9 cellular contexts compared by ENCODE assay signal in the genomic region with DNA sequence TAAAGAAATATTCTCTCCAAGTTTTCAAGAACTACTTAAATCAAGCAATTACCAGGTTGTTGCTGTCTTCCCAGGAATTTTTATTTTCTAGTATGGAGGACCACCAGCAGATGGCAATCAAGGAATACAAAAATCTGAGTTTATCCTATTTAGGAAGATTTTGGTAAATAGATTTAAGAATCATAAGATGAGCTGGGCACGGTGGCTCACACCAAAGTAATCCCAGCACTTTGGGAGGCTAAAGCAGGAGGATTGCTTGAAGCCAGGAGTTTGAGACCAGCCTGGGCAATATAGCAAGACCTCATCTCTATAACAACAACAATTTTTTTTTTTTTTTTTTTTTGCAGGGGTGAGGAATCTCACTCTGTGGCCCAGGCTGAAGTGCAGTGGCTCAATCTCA. TPM values are rescaled to one million over a fixed set of nuclear protein-coding genes. Genes with fewer than 3 reads are reported as not detected.
DNase-seq lines count a peak whose midpoint lies in the region; ATAC-seq and TF ChIP-seq lines count a peak whose summit lies in the region.
"Had no signal": no experiment of that assay in that cellular context is flagged by ENCODE, and none has a peak within 500 bp of the region (broad histone marks: within the 10 kb centered on the region; RNA-seq: fewer than 3 reads in every experiment).

No MANE protein-coding gene starts in this region.

- 0% methylated on average over 1 of the region's 1 CpG for WGBS in mammary epithelial cell (ENCODE audit: low coverage, missing lambda C conversion rate)

- H3K4me3 ChIP-seq in mammary epithelial cell (replicated peaks in 1 of 3; ENCODE audit: insufficient read depth in 1 of 3, low read depth in 2 of 3, low read length in 3 of 3) = no peak overlapping the region

- CTCF ChIA-PET in mammary epithelial cell (lab: Charles Lee; ENCODE audit: low non-redundant PET) = interaction anchor here (0.6 to 0.8 kb wide), 3 partner anchors 11 to 1887 kb away, joined by 4 to 6 read pairs (median 5); no protein-coding TSS in a partner anchor

- intact Hi-C loops in mammary epithelial cell (cut with micrococcal nuclease) = no loop called here
- intact Hi-C loops in activated T-helper 2 cell treated with anti-CD3 and anti-CD28 coated beads, Interferon-gamma antibody, Interleukin-2, Interleukin-4, amounts not matched to agents 10 μg/mL and 5 μg/mL and 100 μg/mL, durations not matched to agents 14 hours and 24 hours and 36 hours (cut with micrococcal nuclease) = no loop called here
- intact Hi-C loops in CD14-positive monocyte (cut with micrococcal nuclease) = no loop called here

- H3K27ac Mint-ChIP-seq in nephron progenitor cell = no peak overlapping the region
- H3K27ac Mint-ChIP-seq in activated T-helper 2 cell treated with anti-CD3 and anti-CD28 coated beads, Interferon-gamma antibody, Interleukin-2, Interleukin-4, amounts not matched to agents 10 μg/mL and 5 μg/mL and 100 μg/mL, durations not matched to agents 14 hours and 24 hours and 36 hours = no peak overlapping the region
- H3K27ac Mint-ChIP-seq in CD14-positive monocyte = no peak overlapping the region
- H3K27ac Mint-ChIP-seq: dendritic cell treated with granulocyte-macrophage colony-stimulating factor and Interleukin-4, amounts not matched to agents 40 ng/mL and 50 ng/mL, for 4 days had no signal

- H3K4me2 ChIP-seq in mammary epithelial cell (ENCODE audit: insufficient read depth, low read depth, low read length) = no peak overlapping the region

- peak; percentile 22 to 45 for TF ChIP-seq CTCF in mammary epithelial cell (conservative IDR thresholded peaks at IDR 0.05 in 1 of 2, IDR thresholded peaks at IDR 0.05 in 1 of 2; ENCODE audit: extremely low read depth in 1 of 2, insufficient read depth in 1 of 2, low read depth in 1 of 2, low read length in 2 of 2)
- TF ChIP-seq CTCF in nephron progenitor cell (IDR thresholded peaks at IDR 0.05) = peak; percentile 35
- no peak for TF ChIP-seq CTCF in CD14-positive monocyte (IDR thresholded peaks at IDR 0.05)

- H3K27ac ChIP-seq in mammary epithelial cell (ENCODE audit: insufficient read depth, low read depth, low read length) = no peak overlapping the region

- no peaks in the 10 kb centered on the region for H3K4me1 ChIP-seq in mammary epithelial cell (ENCODE audit: insufficient read depth, low read length)

- H3K4me1 Mint-ChIP-seq in nephron progenitor cell (peaks cover 3% of the 10 kb centered on the region), CD14-positive monocyte (no peaks in the 10 kb centered on the region)
- H3K4me1 Mint-ChIP-seq in activated T-helper 2 cell treated with anti-CD3 and anti-CD28 coated beads, Interferon-gamma antibody, Interleukin-2, Interleukin-4, amounts not matched to agents 10 μg/mL and 5 μg/mL and 100 μg/mL, durations not matched to agents 14 hours and 24 hours and 36 hours (ENCODE audit: low read depth) = peaks cover 10% of the 10 kb centered on the region

- H3K36me3 ChIP-seq in mammary epithelial cell (ENCODE audit: insufficient read depth, low read length) = no peaks in the 10 kb centered on the region

- H3K9me3 Mint-ChIP-seq in nephron progenitor cell = no peaks in the 10 kb centered on the region
- H3K9me3 Mint-ChIP-seq in activated T-helper 2 cell treated with anti-CD3 and anti-CD28 coated beads, Interferon-gamma antibody, Interleukin-2, Interleukin-4, amounts not matched to agents 10 μg/mL and 5 μg/mL and 100 μg/mL, durations not matched to agents 14 hours and 24 hours and 36 hours = no peaks in the 10 kb centered on the region
- no peaks in the 10 kb centered on the region for H3K9me3 Mint-ChIP-seq in CD14-positive monocyte
- H3K9me3 Mint-ChIP-seq: dendritic cell treated with granulocyte-macrophage colony-stimulating factor and Interleukin-4, amounts not matched to agents 40 ng/mL and 50 ng/mL, for 4 days had no signal

- DNase-seq in G401 (ENCODE audit: low spot score) (peak; percentile 63), NCI-H146 (lab: John Stamatoyannopoulos, UW) (peak; percentile 14), mammary epithelial cell (peak; percentile 26), nephron progenitor cell (no peak), CD14-positive monocyte (ENCODE audit: low spot score) (no peak)
- DNase-seq in activated T-helper 2 cell treated with anti-CD3 and anti-CD28 coated beads, Interferon-gamma antibody, Interleukin-2, Interleukin-4, amounts not matched to agents 10 μg/mL and 5 μg/mL and 100 μg/mL, durations not matched to agents 14 hours and 24 hours and 36 hours (ENCODE audit: low spot score) = no peak

- dilution Hi-C loops in mammary epithelial cell (cut with HindIII; ENCODE audit: low sequenced_read_pairs) = no loop called here

- H3K9ac ChIP-seq in mammary epithelial cell (ENCODE audit: insufficient read depth, low read length) = no peak overlapping the region

- no peaks in the 10 kb centered on the region for H4K20me1 ChIP-seq in mammary epithelial cell (ENCODE audit: insufficient read depth, low read length)

- H3K9me3 ChIP-seq in mammary epithelial cell (replicated peaks; ENCODE audit: insufficient read depth, low read length) = no peaks in the 10 kb centered on the region

- no peaks in the 10 kb centered on the region for H3K27me3 ChIP-seq in mammary epithelial cell (ENCODE audit: insufficient read depth, low read length)

- ATAC-seq in GM18498 (IDR thresholded peaks at IDR 0.05; ENCODE audit: unreplicated experiment) (no peak), GM21390 (IDR thresholded peaks at IDR 0.05; ENCODE audit: unreplicated experiment) (no peak)

- H3K79me2 ChIP-seq in mammary epithelial cell (ENCODE audit: insufficient read depth, low read length) = no peaks in the 10 kb centered on the region

- H3K27me3 Mint-ChIP-seq in nephron progenitor cell (ENCODE audit: low read depth, poor library complexity) (peaks cover 10% of the 10 kb centered on the region), CD14-positive monocyte (ENCODE audit: low read depth in 3 of 3) (peaks cover 3 to 11% (median 3%) of the 10 kb centered on the region in 3 donors)
- peaks cover 16% of the 10 kb centered on the region for H3K27me3 Mint-ChIP-seq in activated T-helper 2 cell treated with anti-CD3 and anti-CD28 coated beads, Interferon-gamma antibody, Interleukin-2, Interleukin-4, amounts not matched to agents 10 μg/mL and 5 μg/mL and 100 μg/mL, durations not matched to agents 14 hours and 24 hours and 36 hours (ENCODE audit: low read depth)

- in situ Hi-C loops in G401 (cut with HindIII; ENCODE audit: low sequenced_read_pairs) = no loop called here
- in situ Hi-C loops in mammary epithelial cell (cut with MboI; ENCODE audit: low sequenced_read_pairs in 2 of 2) = loop anchor here (5.0 to 10.0 kb wide), 2 partner anchors 548 to 550 kb away; no protein-coding TSS in a partner anchor

- no peak overlapping the region for H2AFZ ChIP-seq in mammary epithelial cell (ENCODE audit: low read depth, low read length)

- no peak overlapping the region for H3K4me3 Mint-ChIP-seq in nephron progenitor cell
- no peak overlapping the region for H3K4me3 Mint-ChIP-seq in activated T-helper 2 cell treated with anti-CD3 and anti-CD28 coated beads, Interferon-gamma antibody, Interleukin-2, Interleukin-4, amounts not matched to agents 10 μg/mL and 5 μg/mL and 100 μg/mL, durations not matched to agents 14 hours and 24 hours and 36 hours (ENCODE audit: low read depth)
- no peak overlapping the region for H3K4me3 Mint-ChIP-seq in CD14-positive monocyte
- H3K4me3 Mint-ChIP-seq: dendritic cell treated with granulocyte-macrophage colony-stimulating factor and Interleukin-4, amounts not matched to agents 40 ng/mL and 50 ng/mL, for 4 days had no signal

- H3K36me3 Mint-ChIP-seq in nephron progenitor cell (ENCODE audit: low read depth) = no peaks in the 10 kb centered on the region
- H3K36me3 Mint-ChIP-seq in activated T-helper 2 cell treated with anti-CD3 and anti-CD28 coated beads, Interferon-gamma antibody, Interleukin-2, Interleukin-4, amounts not matched to agents 10 μg/mL and 5 μg/mL and 100 μg/mL, durations not matched to agents 14 hours and 24 hours and 36 hours (ENCODE audit: low read depth) = no peaks in the 10 kb centered on the region
- no peaks in the 10 kb centered on the region for H3K36me3 Mint-ChIP-seq in CD14-positive monocyte

- BruUV-seq in mammary epithelial cell (replicated peaks; lab: Mats Ljungman, UMichigan) = no TSS peak

RNA-seq across cellular contexts. Expression of a gene that starts 19.3 kb away (rescaled TPM):
- total RNA-seq in G401 (2014; rRNA removed; shearing (Covaris generic)) = 2.3 and 20.2 TPM in 2 replicates
- 100 to 1,000 TPM in 1 of 2 donors, 10 to 100 TPM in 1; 26.2 to 157 TPM for total RNA-seq in mammary epithelial cell
- polyA plus RNA-seq in mammary epithelial cell = 22.7 TPM
- 16.2 TPM for polyA minus RNA-seq in mammary epithelial cell
- total RNA-seq in activated T-helper 2 cell treated with anti-CD3 and anti-CD28 coated beads, Interferon-gamma antibody, Interleukin-2, Interleukin-4, amounts not matched to agents 10 μg/mL and 5 μg/mL and 100 μg/mL, durations not matched to agents 14 hours and 24 hours and 36 hours = 92.3 and 96.2 TPM in 2 replicates
- 10 to 100 TPM; 12.0 to 33.7 TPM for polyA plus RNA-seq in CD14-positive monocyte

Comparison
In these comparisons a context has a peak if more than half of its experiments do, and no peak if none do; other contexts are left out.
1. DNase-seq: peak in G401 (single experiment), NCI-H146 (single experiment) and mammary epithelial cell (single experiment); none in nephron progenitor cell (single experiment), activated T-helper 2 cell treated with anti-CD3 and anti-CD28 coated beads, Interferon-gamma antibody, Interleukin-2, Interleukin-4, amounts not matched to agents 10 μg/mL and 5 μg/mL and 100 μg/mL, durations not matched to agents 14 hours and 24 hours and 36 hours (single experiment) and CD14-positive monocyte (single experiment).